Comparison of ENCODE assay signal across 24 cellular contexts in the genomic region with DNA sequence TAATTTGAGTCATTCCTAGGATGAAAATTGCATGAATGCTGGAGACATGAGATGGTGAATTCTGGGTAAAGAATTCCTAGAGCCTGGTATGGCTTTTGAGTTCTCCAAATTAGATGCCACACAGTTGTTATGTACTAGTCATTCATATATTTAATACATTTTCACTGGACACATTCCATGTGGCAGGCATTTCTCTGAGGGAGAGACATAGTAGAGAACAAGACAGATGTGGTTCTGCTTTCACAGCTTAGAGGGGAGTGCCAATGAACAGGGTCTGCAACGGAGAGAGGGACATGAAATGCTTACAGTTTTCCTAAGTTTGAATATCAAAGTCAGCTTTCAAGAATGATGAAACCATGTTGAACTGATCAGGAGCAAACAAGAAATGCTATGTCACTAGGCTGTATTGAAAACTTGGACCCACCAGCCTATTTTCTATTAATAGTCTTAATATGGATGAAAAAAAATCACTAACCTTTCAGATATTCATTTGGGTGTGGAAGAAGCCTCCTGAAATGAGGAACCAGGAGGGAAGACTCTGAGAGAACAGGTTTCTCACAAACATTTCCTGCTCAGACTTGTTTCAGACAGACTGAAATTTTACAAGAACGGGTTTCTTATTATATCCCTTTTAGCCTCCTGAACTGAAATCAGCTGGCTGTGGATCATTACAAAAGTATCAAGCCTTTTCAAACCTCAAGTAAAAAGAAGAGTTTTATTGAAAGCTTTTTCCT.
A peak's percentile ranks its signal among the peaks of the same experiment; 100 is the strongest.
DNase-seq lines count a peak whose midpoint lies in the region; ATAC-seq, FAIRE-seq and TF ChIP-seq lines count a peak whose summit lies in the region.
"Had no signal": no experiment of that assay in that cellular context is flagged by ENCODE, and none has a peak within 500 bp of the region (broad histone marks: within the 10 kb centered on the region; RNA-seq: fewer than 3 reads in every experiment).

No MANE protein-coding gene starts in this region.

- H3K27me3 ChIP-seq in bronchial epithelial cell (ENCODE audit: control insufficient read depth, insufficient read depth, low read length) = no peaks in the 10 kb centered on the region
- H3K27me3 ChIP-seq: right atrium auricular region, transverse colon had no signal

- no peak overlapping the region for H3K4me3 ChIP-seq in bronchial epithelial cell (ENCODE audit: low read depth, low read length)
- H3K4me3 ChIP-seq: lower lobe of right lung, right atrium auricular region, transverse colon had no signal

- no peak for TF ChIP-seq CTCF in bronchial epithelial cell (IDR thresholded peaks at IDR 0.05; ENCODE audit: insufficient read depth, low read length, severe bottlenecking)

- ATAC-seq in GM19455 (IDR thresholded peaks at IDR 0.05; ENCODE audit: unreplicated experiment) (peak; percentile 33), HG02870 (IDR thresholded peaks at IDR 0.05; ENCODE audit: unreplicated experiment) (peak; percentile 29), HG02884 (IDR thresholded peaks at IDR 0.05; ENCODE audit: unreplicated experiment) (no peak), HG03520 (IDR thresholded peaks at IDR 0.05; ENCODE audit: unreplicated experiment) (no peak)
- ATAC-seq: lower lobe of right lung; SK-N-SH treated with all-trans-retinoic acid at 6 μM for 48 hours; stimulated activated naive CD8-positive, alpha-beta T cell treated with anti-CD3 and anti-CD28 coated beads, Interleukin-15, Interleukin-2, amounts not matched to agents 100 U/mL and 50 U/mL, for 24 hours had no signal

- no peak for TF ChIP-seq POLR2A in GM12892 (IDR thresholded peaks at IDR 0.05; ENCODE audit: low read depth, low read length)

- FAIRE-seq in GM12892 (lab: Jason Lieb, UNC) (peak; percentile 24), bronchial epithelial cell (lab: Jason Lieb, UNC) (no peak)

- H3K36me3 ChIP-seq in bronchial epithelial cell (ENCODE audit: control insufficient read depth, insufficient read depth, low read length) = no peaks in the 10 kb centered on the region
- H3K36me3 ChIP-seq: lower lobe of right lung, right atrium auricular region, transverse colon had no signal

- DNase-seq in GM12892 (ENCODE audit: insufficient read length) (no peak), bronchial epithelial cell (ENCODE audit: low read depth) (peak; percentile 68)
- no peak for DNase-seq in activated CD4-positive, alpha-beta T cell treated with anti-CD3 and anti-CD28 coated beads, Interleukin-2, amount 50 U/mL, for 1 hour
- no peak for DNase-seq in effector CD4-positive, alpha-beta T cell
- DNase-seq: activated CD4-positive, alpha-beta T cell treated with anti-CD3 and anti-CD28 coated beads for 48 hours; activated CD8-positive, alpha-beta memory T cell treated with anti-CD3 and anti-CD28 coated beads, Interleukin-2, amount 50 U/mL, for 48 hours; amniotic stem cell; central memory CD4-positive, alpha-beta T cell; DMS53; effector CD8-positive, alpha-beta T cell; GOT3; head of caudate nucleus; lower lobe of right lung; NCI-H1436 treated with DMSO at 0.1 percent for 48 hours; NCI-H82; occipital lobe; stimulated activated naive CD8-positive, alpha-beta T cell treated with anti-CD3 and anti-CD28 coated beads, Interleukin-15, Interleukin-2, amounts not matched to agents 100 U/mL and 50 U/mL, for 24 hours; transverse colon had no signal

Comparison
In these comparisons a context has a peak if more than half of its experiments do, and no peak if none do; other contexts are left out.
1. ATAC-seq: peak in GM19455 (single experiment) and HG02870 (single experiment); none in HG02884 (single experiment) and HG03520 (single experiment).